Comparison of ENCODE assay signal across 8 cellular contexts in genomic region chr10:88932539-88933256, GRCh38. TPM values are rescaled to one million over a fixed set of nuclear protein-coding genes. Genes with fewer than 3 reads are reported as not detected.
DNase-seq lines count a peak whose midpoint lies in the region; ATAC-seq, FAIRE-seq and TF ChIP-seq lines count a peak whose summit lies in the region.

No MANE protein-coding gene starts in this region.

- DNase-seq in CD14-positive monocyte (ENCODE audit: low spot score), result peak; percentile 54
- peak; percentile 85 for DNase-seq in NCI-H82 (lab: John Stamatoyannopoulos, UW)
- DNase-seq in activated T-cell treated with anti-CD3 and anti-CD28 coated beads, Interleukin-2, amount 50 U/mL, for 4 hours, result peak; percentile 12
- peak; percentile 91 for DNase-seq in fibroblast of the aortic adventitia (ENCODE audit: low read depth)
- peak; percentile 84 for DNase-seq in neural progenitor cell (ENCODE audit: low spot score)
- DNase-seq in urothelium cell line (ENCODE audit: low spot score), result peak; percentile 55

- H3K4me3 Mint-ChIP-seq in CD14-positive monocyte (peak overlapping the region in 1 of 2 donors; percentile 28), neural progenitor cell (no peak overlapping the region)
- no peak overlapping the region for H3K4me3 Mint-ChIP-seq in activated T-cell treated with anti-CD3 and anti-CD28 coated beads, Interleukin-2, amount 50 U/mL, for 4 hours

- no peaks in the 10 kb centered on the region for H3F3A ChIP-seq in neural progenitor cell (ENCODE audit: low read depth)

- H4K20me1 ChIP-seq in neural progenitor cell (ENCODE audit: low read depth), result no peaks in the 10 kb centered on the region

- no peak overlapping the region for H3K9ac ChIP-seq in neural progenitor cell

- H2AFZ ChIP-seq in neural progenitor cell (replicated peaks), result peak overlapping the region; percentile 54

- H3K79me2 ChIP-seq in neural progenitor cell (ENCODE audit: low read depth), result no peaks in the 10 kb centered on the region

- intact Hi-C loops in CD14-positive monocyte (cut with micrococcal nuclease), result loop anchor here (2.0 to 5.0 kb wide), 2 partner anchors 95 to 98 kb away; no protein-coding TSS in a partner anchor

- no peaks in the 10 kb centered on the region for H3K36me3 ChIP-seq in neural progenitor cell

- FAIRE-seq in urothelium cell line (lab: Jason Lieb, UNC), result no peak

- H3K4me1 ChIP-seq in neural progenitor cell, result no peaks in the 10 kb centered on the region

- H3K4me2 ChIP-seq in neural progenitor cell, result no peak overlapping the region

- ATAC-seq in GM19025 (IDR thresholded peaks at IDR 0.05; ENCODE audit: low read depth, unreplicated experiment), result peak; percentile 50
- peak; percentile 37 for ATAC-seq in HG03575 (IDR thresholded peaks at IDR 0.05; ENCODE audit: extremely low read depth, insufficient number of reproducible peaks, low FRiP score, unreplicated experiment)
- ATAC-seq in activated T-cell treated with anti-CD3 and anti-CD28 coated beads, Interleukin-2, amount 50 U/mL, for 4 hours, result peak; percentile 73 to 79

- peaks cover 0 to 3% (median 0%) of the 10 kb centered on the region in 3 donors for H3K27me3 Mint-ChIP-seq in CD14-positive monocyte (ENCODE audit: low read depth in 3 of 3)
- H3K27me3 Mint-ChIP-seq in activated T-cell treated with anti-CD3 and anti-CD28 coated beads, Interleukin-2, amount 50 U/mL, for 4 hours (ENCODE audit: low read depth), result no peaks in the 10 kb centered on the region
- H3K27me3 Mint-ChIP-seq in neural progenitor cell (ENCODE audit: insufficient read depth, low read depth), result no peaks in the 10 kb centered on the region

- H3K9me3 Mint-ChIP-seq in CD14-positive monocyte, result no peaks in the 10 kb centered on the region
- no peaks in the 10 kb centered on the region for H3K9me3 Mint-ChIP-seq in activated T-cell treated with anti-CD3 and anti-CD28 coated beads, Interleukin-2, amount 50 U/mL, for 4 hours
- no peaks in the 10 kb centered on the region for H3K9me3 Mint-ChIP-seq in neural progenitor cell

- H3K36me3 Mint-ChIP-seq in CD14-positive monocyte (peaks cover 0 to 4% of the 10 kb centered on the region in 2 donors), neural progenitor cell (no peaks in the 10 kb centered on the region)
- H3K36me3 Mint-ChIP-seq in activated T-cell treated with anti-CD3 and anti-CD28 coated beads, Interleukin-2, amount 50 U/mL, for 4 hours (ENCODE audit: insufficient read depth), result peaks cover 8% of the 10 kb centered on the region

- no peaks in the 10 kb centered on the region for H3K9me3 ChIP-seq in neural progenitor cell (ENCODE audit: low read depth)

- TF ChIP-seq CTCF in CD14-positive monocyte (IDR thresholded peaks at IDR 0.05), result peak; percentile 77
- peak; percentile 93 for TF ChIP-seq CTCF in fibroblast of the aortic adventitia (IDR thresholded peaks at IDR 0.05; ENCODE audit: insufficient read depth, low read length)
- peak; percentile 84 for TF ChIP-seq CTCF in neural progenitor cell (IDR thresholded peaks at IDR 0.05)

- H3K4me3 ChIP-seq in fibroblast of the aortic adventitia (ENCODE audit: low read depth, low read length), result no peak overlapping the region
- no peak overlapping the region for H3K4me3 ChIP-seq in neural progenitor cell

- no peaks in the 10 kb centered on the region for H3K27me3 ChIP-seq in neural progenitor cell

- H3K4me1 Mint-ChIP-seq in CD14-positive monocyte (peaks cover 11% of the 10 kb centered on the region), neural progenitor cell (peaks cover 9% of the 10 kb centered on the region)
- H3K4me1 Mint-ChIP-seq in activated T-cell treated with anti-CD3 and anti-CD28 coated beads, Interleukin-2, amount 50 U/mL, for 4 hours (ENCODE audit: low read depth), result peaks cover 20% of the 10 kb centered on the region

- H3K27ac Mint-ChIP-seq in CD14-positive monocyte (peak overlapping the region in 1 of 7 donors; percentile 18), neural progenitor cell (no peak overlapping the region)

- no peak overlapping the region for H3K27ac ChIP-seq in neural progenitor cell

RNA-seq across cellular contexts. Expression of gene ACTA2, which starts 19.9 kb away (rescaled TPM):
- 10 to 100 TPM in 1 of 2 donors, 1 to 10 TPM in 1; 6.8 to 12.3 TPM for polyA plus RNA-seq in CD14-positive monocyte
- total RNA-seq in activated T-cell treated with anti-CD3 and anti-CD28 coated beads, Interleukin-2, amount 50 U/mL, for 4 hours, result 1 to 10 TPM; 2.6 to 4.1 (median 2.6) TPM
- total RNA-seq in fibroblast of the aortic adventitia (ENCODE audit: low replicate concordance), result 73.5 and 241 TPM in 2 replicates
- total RNA-seq in neural progenitor cell (ENCODE audit: low replicate concordance), result 19.0 and 22.3 TPM in 2 replicates

RNA-seq across cellular contexts. Expression of gene STAMBPL1, which starts 52.7 kb away (rescaled TPM):
- under 1 TPM; 0.07 to 0.10 TPM for polyA plus RNA-seq in CD14-positive monocyte
- 10 to 100 TPM; 15.1 to 24.7 (median 19.4) TPM for total RNA-seq in activated T-cell treated with anti-CD3 and anti-CD28 coated beads, Interleukin-2, amount 50 U/mL, for 4 hours
- total RNA-seq in fibroblast of the aortic adventitia (ENCODE audit: low replicate concordance) (35.3 and 50.0 TPM in 2 replicates), neural progenitor cell (ENCODE audit: low replicate concordance) (1.6 and 1.9 TPM in 2 replicates)

RNA-seq across cellular contexts. Expression of gene FAS, which starts 57.9 kb away (rescaled TPM):
- 10 to 100 TPM; 27.9 to 28.9 TPM for polyA plus RNA-seq in CD14-positive monocyte
- total RNA-seq in activated T-cell treated with anti-CD3 and anti-CD28 coated beads, Interleukin-2, amount 50 U/mL, for 4 hours, result 10 to 100 TPM; 23.0 to 31.9 (median 30.1) TPM
- total RNA-seq in fibroblast of the aortic adventitia (ENCODE audit: low replicate concordance), result 55.5 and 61.9 TPM in 2 replicates
- 9.2 and 11.1 TPM in 2 replicates for total RNA-seq in neural progenitor cell (ENCODE audit: low replicate concordance)

Comparison
In these comparisons a context has a peak if more than half of its experiments do, and no peak if none do; other contexts are left out.
1. DNase-seq: peak in every context shown above with its lines; median percentile 91 in fibroblast of the aortic adventitia; 85 in NCI-H82; 84 in neural progenitor cell; 55 in urothelium cell line; 54 in CD14-positive monocyte; 12 in activated T-cell treated with anti-CD3 and anti-CD28 coated beads, Interleukin-2, amount 50 U/mL, for 4 hours.